ENCODE assay signal across 1 cellular context in the genomic region with DNA sequence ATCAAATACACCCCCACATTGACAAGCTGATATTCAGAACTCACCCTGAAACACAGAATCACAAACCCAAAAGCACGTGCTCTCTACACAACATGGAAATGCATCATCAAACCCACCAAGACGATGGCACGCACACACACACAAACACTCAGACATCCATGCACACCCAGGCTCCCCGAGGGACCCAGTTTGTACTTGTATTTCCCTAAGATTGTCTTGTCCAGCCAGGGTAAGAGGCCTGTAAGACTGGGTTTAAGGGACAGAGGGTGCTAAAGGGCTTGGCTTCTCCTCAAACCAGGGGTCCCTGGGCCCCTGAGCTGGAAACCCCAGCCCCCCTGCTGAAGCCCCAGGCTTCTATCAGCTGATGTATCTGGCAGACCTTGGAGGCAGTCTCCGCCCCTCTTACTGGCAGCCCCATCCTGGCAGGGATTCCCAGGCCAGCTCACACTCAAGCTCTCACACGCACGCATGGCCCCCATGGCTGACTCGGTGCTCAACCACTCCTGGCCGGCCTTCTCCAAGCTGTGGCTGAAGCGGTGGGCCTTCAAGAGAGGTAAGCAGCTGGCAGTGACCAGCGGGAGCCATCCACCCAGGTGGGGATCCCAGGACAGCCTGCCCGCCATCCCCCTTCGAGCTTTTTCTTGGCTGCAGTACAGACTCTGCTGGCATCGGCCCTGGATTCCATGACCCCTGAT.
TF ChIP-seq lines count a peak whose summit lies in the region.

No MANE protein-coding gene starts in this region.

TF ChIP-seq in HepG2, 621 proteins besides CTCF, POLR2A, EP300 and RAD21:
- TF ChIP-seq, protein P1, sequence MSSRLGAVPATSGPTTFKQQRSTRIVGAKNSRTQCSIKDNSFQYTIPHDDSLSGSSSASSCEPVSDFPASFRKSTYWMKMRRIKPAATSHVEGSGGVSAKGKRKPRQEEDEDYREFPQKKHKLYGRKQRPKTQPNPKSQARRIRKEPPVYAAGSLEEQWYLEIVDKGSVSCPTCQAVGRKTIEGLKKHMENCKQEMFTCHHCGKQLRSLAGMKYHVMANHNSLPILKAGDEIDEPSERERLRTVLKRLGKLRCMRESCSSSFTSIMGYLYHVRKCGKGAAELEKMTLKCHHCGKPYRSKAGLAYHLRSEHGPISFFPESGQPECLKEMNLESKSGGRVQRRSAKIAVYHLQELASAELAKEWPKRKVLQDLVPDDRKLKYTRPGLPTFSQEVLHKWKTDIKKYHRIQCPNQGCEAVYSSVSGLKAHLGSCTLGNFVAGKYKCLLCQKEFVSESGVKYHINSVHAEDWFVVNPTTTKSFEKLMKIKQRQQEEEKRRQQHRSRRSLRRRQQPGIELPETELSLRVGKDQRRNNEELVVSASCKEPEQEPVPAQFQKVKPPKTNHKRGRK (CRISPR knock-in tag; IDR thresholded peaks at IDR 0.05) = no peak
- no peak for TF ChIP-seq ISL2 (CRISPR knock-in tag; IDR thresholded peaks at IDR 0.05)
- TF ChIP-seq, protein P2, sequence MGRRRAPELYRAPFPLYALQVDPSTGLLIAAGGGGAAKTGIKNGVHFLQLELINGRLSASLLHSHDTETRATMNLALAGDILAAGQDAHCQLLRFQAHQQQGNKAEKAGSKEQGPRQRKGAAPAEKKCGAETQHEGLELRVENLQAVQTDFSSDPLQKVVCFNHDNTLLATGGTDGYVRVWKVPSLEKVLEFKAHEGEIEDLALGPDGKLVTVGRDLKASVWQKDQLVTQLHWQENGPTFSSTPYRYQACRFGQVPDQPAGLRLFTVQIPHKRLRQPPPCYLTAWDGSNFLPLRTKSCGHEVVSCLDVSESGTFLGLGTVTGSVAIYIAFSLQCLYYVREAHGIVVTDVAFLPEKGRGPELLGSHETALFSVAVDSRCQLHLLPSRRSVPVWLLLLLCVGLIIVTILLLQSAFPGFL (CRISPR knock-in tag; IDR thresholded peaks at IDR 0.05) = no peak
- no peak for TF ChIP-seq EED (CRISPR knock-in tag; IDR thresholded peaks at IDR 0.05)
- no peak for TF ChIP-seq DMAP1 (CRISPR knock-in tag; IDR thresholded peaks at IDR 0.05)
- TF ChIP-seq RCOR2 (CRISPR knock-in tag; IDR thresholded peaks at IDR 0.05) = no peak
- TF ChIP-seq, protein P3, sequence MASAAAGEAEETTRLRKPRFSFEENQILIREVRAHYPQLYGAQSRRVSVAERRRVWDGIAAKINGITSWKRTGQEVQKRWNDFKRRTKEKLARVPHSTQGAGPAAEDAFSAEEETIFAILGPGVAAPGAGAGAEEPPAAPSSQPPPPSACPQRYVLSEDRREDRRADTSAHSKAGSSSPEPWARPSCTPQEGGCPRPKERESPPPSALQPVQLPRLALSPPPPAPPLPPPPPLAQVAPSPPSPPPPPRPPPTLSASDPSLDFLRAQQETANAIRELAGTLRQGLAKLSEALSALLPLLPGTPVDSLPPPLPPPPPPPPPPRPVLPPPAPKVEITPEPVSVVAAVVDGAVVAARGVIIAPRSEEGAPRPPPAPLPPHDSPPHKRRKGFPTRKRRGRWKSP (CRISPR knock-in tag; IDR thresholded peaks at IDR 0.05) = no peak
- TF ChIP-seq ETV5 (CRISPR knock-in tag; IDR thresholded peaks at IDR 0.05; ENCODE audit: borderline replicate concordance) = no peak
- TF ChIP-seq RELA (CRISPR knock-in tag; IDR thresholded peaks at IDR 0.05) = no peak
- TF ChIP-seq GFI1 (CRISPR knock-in tag; IDR thresholded peaks at IDR 0.05; ENCODE audit: borderline replicate concordance) = no peak
- TF ChIP-seq, protein P4, sequence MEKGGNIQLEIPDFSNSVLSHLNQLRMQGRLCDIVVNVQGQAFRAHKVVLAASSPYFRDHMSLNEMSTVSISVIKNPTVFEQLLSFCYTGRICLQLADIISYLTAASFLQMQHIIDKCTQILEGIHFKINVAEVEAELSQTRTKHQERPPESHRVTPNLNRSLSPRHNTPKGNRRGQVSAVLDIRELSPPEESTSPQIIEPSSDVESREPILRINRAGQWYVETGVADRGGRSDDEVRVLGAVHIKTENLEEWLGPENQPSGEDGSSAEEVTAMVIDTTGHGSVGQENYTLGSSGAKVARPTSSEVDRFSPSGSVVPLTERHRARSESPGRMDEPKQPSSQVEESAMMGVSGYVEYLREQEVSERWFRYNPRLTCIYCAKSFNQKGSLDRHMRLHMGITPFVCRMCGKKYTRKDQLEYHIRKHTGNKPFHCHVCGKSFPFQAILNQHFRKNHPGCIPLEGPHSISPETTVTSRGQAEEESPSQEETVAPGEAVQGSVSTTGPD (CRISPR knock-in tag; IDR thresholded peaks at IDR 0.05) = no peak
- no peak for TF ChIP-seq ZNF850 (CRISPR knock-in tag; conservative IDR thresholded peaks at IDR 0.05)
TF ChIP-seq in HepG2: peak in this region for 0.
